Comparison of ENCODE assay signal across 8 cellular contexts in genomic region chr19:41785653-41786052, GRCh38. TPM values are rescaled to one million over a fixed set of nuclear protein-coding genes. Genes with fewer than 3 reads are reported as not detected.
DNase-seq lines count a peak whose midpoint lies in the region; ATAC-seq and TF ChIP-seq lines count a peak whose summit lies in the region.

No MANE protein-coding gene starts in this region.

- peaks cover 24% of the 10 kb centered on the region for H3K4me1 Mint-ChIP-seq in activated B cell treated with CpG ODN at 0.5 μM for 24 hours

- ATAC-seq in activated B cell treated with CpG ODN at 0.5 μM for 24 hours (ENCODE audit: low read depth) (peak; percentile 92), left lung (peak; percentile 92), GM19467 (IDR thresholded peaks at IDR 0.05; ENCODE audit: unreplicated experiment) (no peak)

- intact Hi-C loops in activated B cell treated with CpG ODN at 0.5 μM for 24 hours (cut with micrococcal nuclease) (loop anchor here (1.0 kb wide), 2 partner anchors 32 to 78 kb away; no protein-coding TSS in a partner anchor), left lung (cut with DNase I) (no loop called here)

- H3K27ac ChIP-seq in left lung = peak overlapping the region in 1 of 2 donors; percentile 48

- peak; percentile 79 for DNase-seq in AG20443 (ENCODE audit: low spot score)
- peak; percentile 68 to 75 for DNase-seq in HAP-1 (ENCODE audit: low spot score in 2 of 2)
- peak; percentile 91 for DNase-seq in NCI-H2227 (lab: John Stamatoyannopoulos, UW; ENCODE audit: unreplicated experiment)
- peak; percentile 36 for DNase-seq in activated B cell treated with CpG ODN at 0.5 μM for 24 hours
- DNase-seq in cerebellum (ENCODE audit: low spot score) = peak; percentile 23
- peak in 1 of 2 donors; percentile 71 for DNase-seq in left lung
- peak; percentile 20 to 66 (median 50) for DNase-seq in stimulated activated CD4-positive, alpha-beta T cell treated with anti-CD3 and anti-CD28 coated beads, TNF-alpha, amount 100 ng/mL, for 4 hours (ENCODE audit: low read depth in 3 of 3)

- no peak overlapping the region for H3K4me3 ChIP-seq in HAP-1
- no peak overlapping the region for H3K4me3 ChIP-seq in left lung

- H3K4me1 ChIP-seq in HAP-1 (no peaks in the 10 kb centered on the region), left lung (peaks cover 0 to 24% of the 10 kb centered on the region in 2 donors)

- H3K27me3 ChIP-seq in HAP-1 (ENCODE audit: low read depth) = peaks cover 40% of the 10 kb centered on the region
- peaks cover 0 to 41% of the 10 kb centered on the region in 2 donors for H3K27me3 ChIP-seq in left lung

- H3K36me3 ChIP-seq in HAP-1 (replicated peaks) (no peaks in the 10 kb centered on the region), left lung (no peaks in the 10 kb centered on the region)

- H3K4me3 Mint-ChIP-seq in activated B cell treated with CpG ODN at 0.5 μM for 24 hours = peak overlapping the region; percentile 61

- no peaks in the 10 kb centered on the region for H3K36me3 Mint-ChIP-seq in activated B cell treated with CpG ODN at 0.5 μM for 24 hours (ENCODE audit: low read depth)

- TF ChIP-seq CTCF in activated B cell treated with CpG ODN at 0.5 μM for 24 hours (IDR thresholded peaks at IDR 0.05) (no peak), left lung (IDR thresholded peaks at IDR 0.05) (peak; percentile 65 to 78)

- POLR2A ChIA-PET in activated B cell treated with CpG ODN at 0.5 μM for 24 hours (lab: Charles Lee) = no interaction called here

- H3K27ac Mint-ChIP-seq in activated B cell treated with CpG ODN at 0.5 μM for 24 hours = no peak overlapping the region

- peaks cover 16% of the 10 kb centered on the region for H3K27me3 Mint-ChIP-seq in activated B cell treated with CpG ODN at 0.5 μM for 24 hours

- H3K9me3 Mint-ChIP-seq in activated B cell treated with CpG ODN at 0.5 μM for 24 hours = no peaks in the 10 kb centered on the region

- no peaks in the 10 kb centered on the region for H3K9me3 ChIP-seq in HAP-1
- H3K9me3 ChIP-seq in left lung = no peaks in the 10 kb centered on the region

- in situ Hi-C loops in HAP-1 (cut with MboI; ENCODE audit: low sequenced_read_pairs) = no loop called here

- CTCF ChIA-PET in activated B cell treated with CpG ODN at 0.5 μM for 24 hours (lab: Charles Lee) = interaction anchor here (1.2 to 4.3 kb wide), 6 partner anchors 10 to 144 kb away, joined by 5 to 61 read pairs (median 8); partner anchors contain the start of genes CEACAM3 and CEACAM6

RNA-seq across cellular contexts. Expression of gene CEACAM3, which starts 10.7 kb away (rescaled TPM):
- total RNA-seq in activated B cell treated with CpG ODN at 0.5 μM for 24 hours = not detected in 2 replicates
- not detected for total RNA-seq in cerebellum
- total RNA-seq in left lung = 1 to 10 TPM in 1 of 2 donors, under 1 TPM in 1; 0.87 to 8.6 TPM

RNA-seq across cellular contexts. Expression of gene CEACAM6, which starts 30.3 kb away (rescaled TPM):
- total RNA-seq in activated B cell treated with CpG ODN at 0.5 μM for 24 hours (not detected in 2 replicates), cerebellum (0.27 TPM), left lung (1,000 to 10,000 TPM in 1 of 2 donors, 100 to 1,000 TPM in 1; 367 to 1,560 TPM)

RNA-seq across cellular contexts. Expression of gene LYPD4, which starts 58.8 kb away (rescaled TPM):
- total RNA-seq in activated B cell treated with CpG ODN at 0.5 μM for 24 hours (not detected in 2 replicates), cerebellum (not detected), left lung (not detected)

RNA-seq across cellular contexts. Expression of gene DMRTC2, which starts 59.2 kb away (rescaled TPM):
- total RNA-seq in activated B cell treated with CpG ODN at 0.5 μM for 24 hours (not detected in 2 replicates), cerebellum (not detected), left lung (not detected)

Comparison
In these comparisons a context has a peak if more than half of its experiments do, and no peak if none do; other contexts are left out.
1. RNA of gene CEACAM6, which starts 30.3 kb away (total RNA-seq): 367 to 1,560 TPM in left lung; 0.27 TPM in cerebellum (single experiment) and not detected in activated B cell treated with CpG ODN at 0.5 μM for 24 hours; every median in the first group is over 100 times any median in the second.